11 cellular contexts compared by ENCODE assay signal in genomic region chr2:66481100-66481549, GRCh38. TPM values are rescaled to one million over a fixed set of nuclear protein-coding genes. Genes with fewer than 3 reads are reported as not detected.
DNase-seq lines count a peak whose midpoint lies in the region; ATAC-seq and TF ChIP-seq lines count a peak whose summit lies in the region.
"Had no signal": no experiment of that assay in that cellular context is flagged by ENCODE, and none has a peak within 500 bp of the region (broad histone marks: within the 10 kb centered on the region; RNA-seq: fewer than 3 reads in every experiment).

No MANE protein-coding gene starts in this region.

- peaks cover 10% of the 10 kb centered on the region for H3K9me3 Mint-ChIP-seq in progenitor cell of endocrine pancreas (ENCODE audit: low read depth)
- peaks cover 3% of the 10 kb centered on the region for H3K9me3 Mint-ChIP-seq in activated CD8-positive, alpha-beta T cell treated with anti-CD3 and anti-CD28 coated beads for 36 hours

- no peaks in the 10 kb centered on the region for H3K27me3 Mint-ChIP-seq in progenitor cell of endocrine pancreas
- H3K27me3 Mint-ChIP-seq in activated CD8-positive, alpha-beta T cell treated with anti-CD3 and anti-CD28 coated beads for 36 hours = no peaks in the 10 kb centered on the region

- H3K27ac ChIP-seq in SK-N-MC = peak overlapping the region; percentile 72; the same call in 1 of the 2 replicates

- H3K4me3 Mint-ChIP-seq in progenitor cell of endocrine pancreas (ENCODE audit: low read depth) = no peak overlapping the region
- H3K4me3 Mint-ChIP-seq in activated CD8-positive, alpha-beta T cell treated with anti-CD3 and anti-CD28 coated beads for 36 hours = no peak overlapping the region
- H3K4me3 Mint-ChIP-seq: activated CD8-positive, alpha-beta T cell treated with anti-CD3 and anti-CD28 coated beads, Interleukin-2, amount 10 ng/mL, durations not matched to agents 7 days and 5 days had no signal

- POLR2A ChIA-PET in activated CD8-positive, alpha-beta T cell treated with anti-CD3 and anti-CD28 coated beads for 36 hours (lab: Charles Lee) = no interaction called here

- no peak for ATAC-seq in GM21723 (IDR thresholded peaks at IDR 0.05; ENCODE audit: unreplicated experiment)
- no peak for ATAC-seq in HG03025 (IDR thresholded peaks at IDR 0.05; ENCODE audit: low FRiP score, unreplicated experiment)
- no peak for ATAC-seq in activated CD8-positive, alpha-beta T cell treated with anti-CD3 and anti-CD28 coated beads for 36 hours
- ATAC-seq in HG02798 (IDR thresholded peaks at IDR 0.05; ENCODE audit: poor library complexity, unreplicated experiment) = no peak
- ATAC-seq: activated CD8-positive, alpha-beta T cell treated with anti-CD3 and anti-CD28 coated beads, Interleukin-2, amount 10 ng/mL, durations not matched to agents 7 days and 5 days had no signal

- H3K4me3 ChIP-seq in SK-N-MC = no peak overlapping the region

- peak overlapping the region; percentile 89 for H3K27ac Mint-ChIP-seq in progenitor cell of endocrine pancreas
- no peak overlapping the region for H3K27ac Mint-ChIP-seq in activated CD8-positive, alpha-beta T cell treated with anti-CD3 and anti-CD28 coated beads for 36 hours
- H3K27ac Mint-ChIP-seq: activated CD8-positive, alpha-beta T cell treated with anti-CD3 and anti-CD28 coated beads, Interleukin-2, amount 10 ng/mL, durations not matched to agents 7 days and 5 days had no signal

- TF ChIP-seq CTCF in progenitor cell of endocrine pancreas (IDR thresholded peaks at IDR 0.05; ENCODE audit: unreplicated experiment) = no peak
- no peak for TF ChIP-seq CTCF in activated CD8-positive, alpha-beta T cell treated with anti-CD3 and anti-CD28 coated beads for 36 hours (IDR thresholded peaks at IDR 0.05)

- peaks cover 100% of the 10 kb centered on the region for H3K36me3 ChIP-seq in SK-N-MC (ENCODE audit: insufficient read depth, low read length)

- CTCF ChIA-PET in activated CD8-positive, alpha-beta T cell treated with anti-CD3 and anti-CD28 coated beads for 36 hours (lab: Charles Lee) = no interaction called here

- peaks cover 41% of the 10 kb centered on the region for H3K4me1 Mint-ChIP-seq in progenitor cell of endocrine pancreas (ENCODE audit: low read depth)
- H3K4me1 Mint-ChIP-seq in activated CD8-positive, alpha-beta T cell treated with anti-CD3 and anti-CD28 coated beads for 36 hours (ENCODE audit: low read depth) = no peaks in the 10 kb centered on the region

- no peak overlapping the region for H3K9ac ChIP-seq in SK-N-MC (ENCODE audit: insufficient read length)

- peaks cover 78% of the 10 kb centered on the region for H3K36me3 Mint-ChIP-seq in progenitor cell of endocrine pancreas (ENCODE audit: insufficient read depth)
- H3K36me3 Mint-ChIP-seq in activated CD8-positive, alpha-beta T cell treated with anti-CD3 and anti-CD28 coated beads for 36 hours (ENCODE audit: low read depth) = no peaks in the 10 kb centered on the region

- no peaks in the 10 kb centered on the region for H3K9me3 ChIP-seq in SK-N-MC (ENCODE audit: low read depth, low read length)

- DNase-seq in H4 (ENCODE audit: low spot score) = peak; percentile 81
- no peak for DNase-seq in SK-N-MC (ENCODE audit: low read depth, low spot score)
- peak; percentile 84 for DNase-seq in glomerular endothelial cell (ENCODE audit: extremely low read depth, low read depth, low spot score)
- no peak for DNase-seq in progenitor cell of endocrine pancreas (ENCODE audit: low spot score, unreplicated experiment)
- no peak for DNase-seq in activated CD8-positive, alpha-beta T cell treated with anti-CD3 and anti-CD28 coated beads for 36 hours
- DNase-seq: activated CD8-positive, alpha-beta T cell treated with anti-CD3 and anti-CD28 coated beads, Interleukin-2, amount 10 ng/mL, durations not matched to agents 7 days and 5 days; stimulated activated CD4-positive, alpha-beta T cell treated with anti-CD3 and anti-CD28 coated beads, Interleukin-4, amount 100 ng/mL, for 1 hour had no signal

- intact Hi-C loops in activated CD8-positive, alpha-beta T cell treated with anti-CD3 and anti-CD28 coated beads for 36 hours (cut with micrococcal nuclease) = no loop called here

RNA-seq across cellular contexts. Expression of gene MEIS1, which starts 46.2 kb away (rescaled TPM):
- 3.4 and 3.6 TPM in 2 replicates for total RNA-seq in H4 (2014; rRNA removed; shearing (Covaris generic))
- total RNA-seq in glomerular endothelial cell = 11.8 and 23.5 TPM in 2 replicates
- total RNA-seq in progenitor cell of endocrine pancreas = 296 and 306 TPM in 2 replicates
- not detected for total RNA-seq in activated CD8-positive, alpha-beta T cell treated with anti-CD3 and anti-CD28 coated beads for 36 hours
- total RNA-seq: activated CD8-positive, alpha-beta T cell treated with anti-CD3 and anti-CD28 coated beads, Interleukin-2, amount 10 ng/mL, durations not matched to agents 7 days and 5 days; G401 had no signal

Comparison
In these comparisons a context has a peak if more than half of its experiments do, and no peak if none do; other contexts are left out.
1. DNase-seq: peak in H4 (single experiment) and glomerular endothelial cell (single experiment); none in SK-N-MC (single experiment), progenitor cell of endocrine pancreas (single experiment) and activated CD8-positive, alpha-beta T cell treated with anti-CD3 and anti-CD28 coated beads for 36 hours (single experiment).
2. RNA of gene MEIS1, which starts 46.2 kb away (total RNA-seq): 296 to 306 TPM in progenitor cell of endocrine pancreas; 11.8 to 23.5 TPM in glomerular endothelial cell, 3.4 to 3.6 TPM in H4 and not detected in activated CD8-positive, alpha-beta T cell treated with anti-CD3 and anti-CD28 coated beads for 36 hours; every median in the first group is over 10 times any median in the second.